In genomic region chr6:81995548-81996289, GRCh38 we compare ENCODE assay signal across 11 cellular contexts.
DNase-seq lines count a peak whose midpoint lies in the region; ATAC-seq and TF ChIP-seq lines count a peak whose summit lies in the region.
"Had no signal": no experiment of that assay in that cellular context is flagged by ENCODE, and none has a peak within 500 bp of the region (broad histone marks: within the 10 kb centered on the region; RNA-seq: fewer than 3 reads in every experiment).

No MANE protein-coding gene starts in this region.

- H2AFZ ChIP-seq in HCT116 (ENCODE audit: low read depth, low read length, poor library complexity, severe bottlenecking) = peak overlapping the region; percentile 96

- H3K27ac ChIP-seq in A673 (ENCODE audit: low read depth, low read length, poor library complexity, severe bottlenecking) = no peak overlapping the region
- H3K27ac ChIP-seq in HCT116 (ENCODE audit: low read depth, low read length) = no peak overlapping the region
- no peak overlapping the region for H3K27ac ChIP-seq in RWPE1
- no peak overlapping the region for H3K27ac ChIP-seq in prostate gland
- H3K27ac ChIP-seq: sigmoid colon had no signal

- H3K4me2 ChIP-seq in HCT116 (ENCODE audit: low read length) = peak overlapping the region; percentile 43

- H3K4me3 Mint-ChIP-seq in activated naive CD8-positive, alpha-beta T cell treated with anti-CD3 and anti-CD28 coated beads, Interleukin-2, amount 50 U/mL, for 24 hours = no peak overlapping the region
- no peak overlapping the region for H3K4me3 Mint-ChIP-seq in activated CD4-positive, alpha-beta T cell treated with anti-CD3 and anti-CD28 coated beads for 36 hours

- H3K4me1 ChIP-seq in A673 (ENCODE audit: insufficient read depth, low read length, poor library complexity, severe bottlenecking) (peaks cover 37% of the 10 kb centered on the region), HCT116 (ENCODE audit: control insufficient read depth in 1 of 2, insufficient read depth in 2 of 2, low read length in 2 of 2) (peaks cover 0 to 37% of the 10 kb centered on the region in 2 experiments; a peak in 2 of 4 replicates), prostate gland (replicated peaks) (peaks cover 4% of the 10 kb centered on the region)

- 0 out of 2 replicates have a peak, but pooled peaks cover 2% of the 10 kb centered on the region for H3K9me2 ChIP-seq in HCT116 (ENCODE audit: insufficient read depth)

- peaks cover 2% of the 10 kb centered on the region for H3K27me3 Mint-ChIP-seq in activated naive CD8-positive, alpha-beta T cell treated with anti-CD3 and anti-CD28 coated beads, Interleukin-2, amount 50 U/mL, for 24 hours
- no peaks in the 10 kb centered on the region for H3K27me3 Mint-ChIP-seq in activated CD4-positive, alpha-beta T cell treated with anti-CD3 and anti-CD28 coated beads for 36 hours

- ATAC-seq in HCT116 = no peak
- ATAC-seq in HG03520 (IDR thresholded peaks at IDR 0.05; ENCODE audit: unreplicated experiment) = no peak
- ATAC-seq in activated naive CD8-positive, alpha-beta T cell treated with anti-CD3 and anti-CD28 coated beads, Interleukin-2, amount 50 U/mL, for 24 hours = no peak
- ATAC-seq in activated CD4-positive, alpha-beta T cell treated with anti-CD3 and anti-CD28 coated beads for 36 hours = no peak
- ATAC-seq: Panc1 had no signal

- peaks cover 2% of the 10 kb centered on the region for H3K4me1 Mint-ChIP-seq in activated naive CD8-positive, alpha-beta T cell treated with anti-CD3 and anti-CD28 coated beads, Interleukin-2, amount 50 U/mL, for 24 hours
- H3K4me1 Mint-ChIP-seq in activated CD4-positive, alpha-beta T cell treated with anti-CD3 and anti-CD28 coated beads for 36 hours = peaks cover 3% of the 10 kb centered on the region

- H4K20me1 ChIP-seq in HCT116 (ENCODE audit: insufficient read depth) = no peaks in the 10 kb centered on the region

- peak; percentile 37 for DNase-seq in A673 (ENCODE audit: low spot score)
- no peak for DNase-seq in HCT116 (ENCODE audit: low read depth, low spot score)
- DNase-seq in RWPE1 (ENCODE audit: low spot score) = peak; percentile 30
- peak; percentile 78 for DNase-seq in fibroblast of mammary gland (ENCODE audit: low read depth)
- no peak for DNase-seq in prostate gland (ENCODE audit: low spot score)
- no peak for DNase-seq in activated naive CD8-positive, alpha-beta T cell treated with anti-CD3 and anti-CD28 coated beads, Interleukin-2, amount 50 U/mL, for 24 hours
- DNase-seq in activated CD4-positive, alpha-beta T cell treated with anti-CD3 and anti-CD28 coated beads for 36 hours = no peak
- DNase-seq: activated T-cell treated with anti-CD3 and anti-CD28 coated beads, Interleukin-2, amount 50 U/mL, for 48 hours; sigmoid colon had no signal

- TF ChIP-seq POLR2A in HCT116 (IDR thresholded peaks at IDR 0.05; ENCODE audit: borderline replicate concordance, extremely low read depth, insufficient read depth, insufficient read length) (no peak), prostate gland (IDR thresholded peaks at IDR 0.05) (no peak)

- H3K27ac Mint-ChIP-seq in activated naive CD8-positive, alpha-beta T cell treated with anti-CD3 and anti-CD28 coated beads, Interleukin-2, amount 50 U/mL, for 24 hours = no peak overlapping the region
- H3K27ac Mint-ChIP-seq in activated CD4-positive, alpha-beta T cell treated with anti-CD3 and anti-CD28 coated beads for 36 hours = no peak overlapping the region

- 35% methylated on average over 1 of the region's 1 CpG for WGBS in prostate gland

- no peak for TF ChIP-seq RAD21 in HCT116 (IDR thresholded peaks at IDR 0.05; ENCODE audit: low read depth)

- H3K9me3 Mint-ChIP-seq in activated naive CD8-positive, alpha-beta T cell treated with anti-CD3 and anti-CD28 coated beads, Interleukin-2, amount 50 U/mL, for 24 hours = no peaks in the 10 kb centered on the region
- no peaks in the 10 kb centered on the region for H3K9me3 Mint-ChIP-seq in activated CD4-positive, alpha-beta T cell treated with anti-CD3 and anti-CD28 coated beads for 36 hours (ENCODE audit: low read depth)

- H3K27me3 ChIP-seq in A673 (replicated peaks; ENCODE audit: insufficient read depth, low read depth, low read length, poor library complexity) (no peaks in the 10 kb centered on the region), HCT116 (ENCODE audit: insufficient read depth, low read length) (no peaks in the 10 kb centered on the region), prostate gland (replicated peaks; ENCODE audit: insufficient read depth) (no peaks in the 10 kb centered on the region)
- H3K27me3 ChIP-seq: sigmoid colon had no signal

- H3K36me3 ChIP-seq in A673 (ENCODE audit: insufficient read depth, low read length, poor library complexity, severe bottlenecking) = no peaks in the 10 kb centered on the region
- H3K36me3 ChIP-seq in HCT116 (ENCODE audit: control insufficient read depth in 1 of 2, insufficient read depth in 2 of 2, low read length in 2 of 2) = no peaks in the 10 kb centered on the region
- no peaks in the 10 kb centered on the region for H3K36me3 ChIP-seq in prostate gland
- H3K36me3 ChIP-seq: sigmoid colon had no signal

- no peaks in the 10 kb centered on the region for H3K36me3 Mint-ChIP-seq in activated naive CD8-positive, alpha-beta T cell treated with anti-CD3 and anti-CD28 coated beads, Interleukin-2, amount 50 U/mL, for 24 hours (ENCODE audit: low read depth)
- no peaks in the 10 kb centered on the region for H3K36me3 Mint-ChIP-seq in activated CD4-positive, alpha-beta T cell treated with anti-CD3 and anti-CD28 coated beads for 36 hours (ENCODE audit: low read depth)

- no peak overlapping the region for H3K4me3 ChIP-seq in A673 (ENCODE audit: low read depth, low read length, poor library complexity, severe bottlenecking)
- H3K4me3 ChIP-seq in HCT116 (replicated peaks in 1 of 2; ENCODE audit: low read depth in 1 of 2, low read length in 2 of 2) = no peak overlapping the region
- no peak overlapping the region for H3K4me3 ChIP-seq in fibroblast of mammary gland (ENCODE audit: control insufficient read depth, low read depth, low read length)
- no peak overlapping the region for H3K4me3 ChIP-seq in prostate gland
- H3K4me3 ChIP-seq: sigmoid colon had no signal

- TF ChIP-seq CTCF in A673 (conservative IDR thresholded peaks at IDR 0.05; ENCODE audit: low read depth, low read length) (no peak), HCT116 (IDR thresholded peaks at IDR 0.05 in 2 of 3, conservative IDR thresholded peaks at IDR 0.05 in 1 of 3; ENCODE audit: borderline replicate concordance in 1 of 3, insufficient read depth in 1 of 3, low read depth in 2 of 3, low read length in 2 of 3) (no peak), RWPE1 (conservative IDR thresholded peaks at IDR 0.05; ENCODE audit: low read depth) (no peak), fibroblast of mammary gland (conservative IDR thresholded peaks at IDR 0.05; ENCODE audit: control insufficient read depth, insufficient read depth, low read depth, low read length) (no peak), prostate gland (IDR thresholded peaks at IDR 0.05) (no peak)

- POLR2A ChIA-PET in A673 (lab: Charles Lee; ENCODE audit: low non-redundant PET) = interaction anchor here (0.6 kb wide), 2 partner anchors 381 to 774 kb away, joined by 4 to 10 read pairs; no protein-coding TSS in a partner anchor
- POLR2A ChIA-PET in HCT116 (lab: Charles Lee) = no interaction called here
- POLR2A ChIA-PET in RWPE1 (lab: Yijun Ruan, JAX; ENCODE audit: low non-redundant PET) = no interaction called here
- POLR2A ChIA-PET in activated CD4-positive, alpha-beta T cell treated with anti-CD3 and anti-CD28 coated beads for 36 hours (lab: Charles Lee) = no interaction called here

- H3K9ac ChIP-seq in HCT116 (ENCODE audit: low read length) = no peak overlapping the region

- BruUV-seq in A673 (replicated peaks; lab: Mats Ljungman, UMichigan) = no TSS peak
- BruUV-seq in HCT116 (replicated peaks; lab: Mats Ljungman, UMichigan) = no TSS peak

- RAD21 ChIA-PET in HCT116 (lab: Charles Lee; ENCODE audit: low non-redundant PET in 1 of 2, low total read pairs in 2 of 2, uncharacterized antibody in 2 of 2, unreplicated experiment in 2 of 2) = no interaction called here

- H3K9me3 ChIP-seq in A673 (ENCODE audit: low read depth, low read length, poor library complexity, severe bottlenecking) (no peaks in the 10 kb centered on the region), HCT116 (ENCODE audit: control insufficient read depth in 1 of 2, insufficient read depth in 1 of 2, low read depth in 1 of 2, low read length in 2 of 2) (no peaks in the 10 kb centered on the region), prostate gland (no peaks in the 10 kb centered on the region)
- H3K9me3 ChIP-seq: sigmoid colon had no signal

- CTCF ChIA-PET in A673 (lab: Charles Lee) (no interaction called here), HCT116 (lab: Charles Lee) (no interaction called here), RWPE1 (lab: Yijun Ruan, JAX) (no interaction called here)
- CTCF ChIA-PET in activated CD4-positive, alpha-beta T cell treated with anti-CD3 and anti-CD28 coated beads for 36 hours (lab: Charles Lee) = no interaction called here

- intact Hi-C loops in A673 (cut with micrococcal nuclease; ENCODE audit: unreplicated experiment) = loop anchor here (5.0 kb wide), 1 partner anchor 243 kb away; the partner anchor contains the start of gene TENT5A
- intact Hi-C loops in HCT116 (cut with micrococcal nuclease) = no loop called here
- intact Hi-C loops in prostate gland (cut with DNase I) = no loop called here
- intact Hi-C loops in activated CD4-positive, alpha-beta T cell treated with anti-CD3 and anti-CD28 coated beads for 36 hours (cut with DNase I, micrococcal nuclease) = no loop called here

- no peaks in the 10 kb centered on the region for H3K79me2 ChIP-seq in HCT116 (ENCODE audit: insufficient read depth, low read length)

TF ChIP-seq in HCT116, 20 proteins besides CTCF, POLR2A, EP300 and RAD21 (continues in another document):
- peak; percentile 30; the same call in 1 of the 2 replicates for TF ChIP-seq CEBPB (IDR thresholded peaks at IDR 0.05; ENCODE audit: low read depth)
- TF ChIP-seq FOSL1 (IDR thresholded peaks at IDR 0.05; ENCODE audit: low read depth) = peak; percentile 49; the same call in 1 of the 2 replicates
- TF ChIP-seq ATF3 (IDR thresholded peaks at IDR 0.05) = no peak

Comparison
In these comparisons a context has a peak if more than half of its experiments do, and no peak if none do; other contexts are left out.
1. DNase-seq: peak in A673 (single experiment), RWPE1 (single experiment) and fibroblast of mammary gland (single experiment); none in HCT116 (single experiment), prostate gland (single experiment), activated naive CD8-positive, alpha-beta T cell treated with anti-CD3 and anti-CD28 coated beads, Interleukin-2, amount 50 U/mL, for 24 hours (single experiment) and activated CD4-positive, alpha-beta T cell treated with anti-CD3 and anti-CD28 coated beads for 36 hours (single experiment).